8 cellular contexts compared by ENCODE assay signal in the genomic region with DNA sequence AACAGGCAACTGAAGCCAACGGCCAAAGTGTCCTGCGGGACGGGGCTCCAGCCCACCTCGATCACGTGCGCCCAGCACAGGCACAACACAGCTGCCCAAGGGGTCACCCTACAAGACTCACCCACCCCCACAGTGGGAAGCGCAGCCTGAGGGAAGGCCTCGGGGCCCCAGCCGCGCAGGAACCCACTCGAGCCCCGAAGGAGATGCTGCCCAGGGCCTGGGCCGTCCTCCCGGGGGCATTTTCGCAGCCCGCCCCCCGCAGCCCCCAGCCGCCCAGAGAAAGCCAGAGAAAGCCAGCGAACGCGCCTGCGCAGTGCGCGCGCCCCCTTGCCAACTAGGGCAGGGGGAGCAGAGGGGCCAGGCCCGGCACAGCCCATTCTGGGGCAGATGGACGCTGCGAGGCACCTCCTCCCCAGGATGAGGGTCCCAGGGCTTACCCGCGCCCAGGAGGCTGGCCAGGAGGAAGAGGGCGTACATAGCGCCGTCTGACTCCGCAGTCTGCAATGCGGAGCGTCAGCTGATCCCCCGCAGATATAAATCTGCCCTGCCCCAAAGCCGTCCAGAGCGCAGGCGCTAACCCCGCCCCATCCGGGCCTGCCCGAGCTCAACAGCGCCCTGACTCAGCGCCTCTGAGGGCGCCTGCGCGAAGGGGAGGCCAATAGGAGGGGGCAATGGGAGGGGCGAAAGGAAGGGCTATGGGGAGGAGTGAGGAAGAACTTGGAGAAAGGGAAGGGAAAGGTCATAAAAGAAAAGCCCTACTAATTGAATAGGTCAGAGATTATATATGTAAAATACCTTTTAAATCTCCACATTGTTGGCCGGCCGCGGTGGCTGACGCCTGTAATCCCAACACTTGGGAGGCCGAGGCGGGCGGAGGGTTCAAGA. TPM values are rescaled to one million over a fixed set of nuclear protein-coding genes. Genes with fewer than 3 reads are reported as not detected.
DNase-seq lines count a peak whose midpoint lies in the region; ATAC-seq, FAIRE-seq and TF ChIP-seq lines count a peak whose summit lies in the region.

Gene PSAP, minus strand, starts transcription at position 507 of the 885 bp plus-strand sequence. Its CDS starts 30 bp downstream, at position 477.

- peak; percentile 91 for ATAC-seq in HG03460 (IDR thresholded peaks at IDR 0.05; ENCODE audit: unreplicated experiment)

- DNase-seq in BE2C (peak; percentile 99), GM19240 (ENCODE audit: insufficient read length, low spot score) (peak; percentile 94), NCI-H526 (lab: John Stamatoyannopoulos, UW) (peak; percentile 89 to 97), kidney glomerular epithelial cell (lab: John Stamatoyannopoulos, UW) (peak; percentile 93)
- peak; percentile 99 for DNase-seq in activated CD4-positive, alpha-beta T cell treated with anti-CD3 and anti-CD28 coated beads for 48 hours
- DNase-seq in stimulated activated CD4-positive, alpha-beta T cell treated with anti-CD3 and anti-CD28 coated beads, Interleukin-1b, Interleukin-23, amount 100 ng/mL, for 1 hour (ENCODE audit: low read depth in 2 of 2) = peak; percentile 95 to 97

- H3K4me3 ChIP-seq in BE2C (ENCODE audit: low read depth, low read length) = peak within 1 kb of the TSS; percentile 92

- H3K4me1 ChIP-seq in BE2C = peaks cover 7% of the 10 kb centered on the region; the same call in 1 of the 2 replicates

- H3K9me3 ChIP-seq in BE2C = no peaks in the 10 kb centered on the region

- no peak for TF ChIP-seq CTCF in BE2C (IDR thresholded peaks at IDR 0.05; ENCODE audit: low read depth, low read length)

- no peaks in the 10 kb centered on the region; the same call in 1 of the 2 replicates for H3K36me3 ChIP-seq in BE2C

- FAIRE-seq in colon (lab: Jason Lieb, UNC) = peak; percentile 86

- no peaks in the 10 kb centered on the region for H3K27me3 ChIP-seq in BE2C

RNA-seq across cellular contexts. Expression of gene PSAP, which starts in this region (rescaled TPM):
- polyA plus RNA-seq in BE2C (2012; ENCODE audit: insufficient read depth, insufficient read length, low read depth) = 1,064 TPM

Comparison
In these comparisons a context has a peak if more than half of its experiments do, and no peak if none do; other contexts are left out.
1. Peak in every context shown above with its lines: DNase-seq, ATAC-seq and H3K4me3 ChIP-seq.